ENCODE assay signal across 13 cellular contexts in genomic region chr17:2076461-2076984, GRCh38. TPM values are rescaled to one million over a fixed set of nuclear protein-coding genes. Genes with fewer than 3 reads are reported as not detected.
DNase-seq lines count a peak whose midpoint lies in the region; ATAC-seq and TF ChIP-seq lines count a peak whose summit lies in the region.
"Had no signal": no experiment of that assay in that cellular context is flagged by ENCODE, and none has a peak within 500 bp of the region (broad histone marks: within the 10 kb centered on the region; RNA-seq: fewer than 3 reads in every experiment).

No MANE protein-coding gene starts in this region.

- no peak overlapping the region for H2AFZ ChIP-seq in GM23248
- no peak overlapping the region for H2AFZ ChIP-seq in PC-3 (ENCODE audit: low read length)

- CTCF ChIA-PET in PC-3 (lab: Charles Lee) = no interaction called here

- POLR2A ChIA-PET in PC-3 (lab: Charles Lee; ENCODE audit: unreplicated experiment) = no interaction called here

- H3K79me2 ChIP-seq in GM23248 (ENCODE audit: insufficient read depth) = 0 out of 2 replicates have a peak, but pooled peaks cover 4% of the 10 kb centered on the region
- H3K79me2 ChIP-seq in PC-3 (ENCODE audit: low read length) = no peaks in the 10 kb centered on the region

- H3K4me1 Mint-ChIP-seq in stimulated activated naive B cell treated with anti-CD40 and anti-IgM and Interleukin-4, amounts not matched to agents 10 μg/mL and 1 μg/mL and 100 μg/mL, for 72 hours = peaks cover 25 to 46% of the 10 kb centered on the region in 2 donors
- peaks cover 2% of the 10 kb centered on the region for H3K4me1 Mint-ChIP-seq in activated T-cell treated with anti-CD3 and anti-CD28 coated beads, Interleukin-2, amount 50 U/mL, for 4 hours (ENCODE audit: low read depth)
- H3K4me1 Mint-ChIP-seq: activated T-helper 17 cell treated with anti-CD3 and anti-CD28 coated beads, Interleukin-2, amount 50 U/mL, for 72 hours had no signal

- BruUV-seq in PC-3 (replicated peaks; lab: Mats Ljungman, UMichigan) = no TSS peak

- H4K20me1 ChIP-seq in GM23248 (ENCODE audit: insufficient read depth) (no peaks in the 10 kb centered on the region), PC-3 (ENCODE audit: low read length) (no peaks in the 10 kb centered on the region)

- no peak for TF ChIP-seq EP300 in gastroesophageal sphincter (IDR thresholded peaks at IDR 0.05)

- no peak for TF ChIP-seq CTCF in gastroesophageal sphincter (IDR thresholded peaks at IDR 0.05)
- TF ChIP-seq CTCF in gastrocnemius medialis (IDR thresholded peaks at IDR 0.05 in 4 of 5, conservative IDR thresholded peaks at IDR 0.05 in 1 of 5) = no peak
- no peak for TF ChIP-seq CTCF in PC-3 (conservative IDR thresholded peaks at IDR 0.05; ENCODE audit: low read depth, low read length)

- H3K9me3 ChIP-seq in GM23248 (ENCODE audit: low read depth) = no peaks in the 10 kb centered on the region
- no peaks in the 10 kb centered on the region for H3K9me3 ChIP-seq in gastroesophageal sphincter
- no peaks in the 10 kb centered on the region for H3K9me3 ChIP-seq in gastrocnemius medialis
- H3K9me3 ChIP-seq in PC-3 (ENCODE audit: low read length) = no peaks in the 10 kb centered on the region
- H3K9me3 ChIP-seq: Caco-2, mucosa of descending colon had no signal

- H3K4me3 Mint-ChIP-seq in stimulated activated naive B cell treated with anti-CD40 and anti-IgM and Interleukin-4, amounts not matched to agents 10 μg/mL and 1 μg/mL and 100 μg/mL, for 72 hours = no peak overlapping the region
- H3K4me3 Mint-ChIP-seq in activated T-cell treated with anti-CD3 and anti-CD28 coated beads, Interleukin-2, amount 50 U/mL, for 4 hours = no peak overlapping the region
- H3K4me3 Mint-ChIP-seq: activated T-helper 17 cell treated with anti-CD3 and anti-CD28 coated beads, Interleukin-2, amount 50 U/mL, for 72 hours had no signal

- no peaks in the 10 kb centered on the region for H3K9me2 ChIP-seq in GM23248 (ENCODE audit: insufficient read depth)
- no peaks in the 10 kb centered on the region for H3K9me2 ChIP-seq in PC-3 (replicated peaks; ENCODE audit: low read length)

- DNase-seq in GM23248 (no peak), RPMI7951 (ENCODE audit: low read depth) (peak; percentile 96), gastrocnemius medialis (no peak), PC-3 (no peak), NCI-H2196 treated with DMSO at 0.1 percent for 48 hours (lab: John Stamatoyannopoulos, UW; ENCODE audit: unreplicated experiment) (no peak)
- DNase-seq in stimulated activated naive B cell treated with anti-CD40 and anti-IgM and Interleukin-4, amounts not matched to agents 10 μg/mL and 1 μg/mL and 100 μg/mL, for 72 hours = no peak
- no peak for DNase-seq in activated T-cell treated with anti-CD3 and anti-CD28 coated beads, Interleukin-2, amount 50 U/mL, for 4 hours
- DNase-seq: Caco-2; cerebellar nuclear complex; stimulated activated naive CD4-positive, alpha-beta T cell treated with Interleukin-2 at 50 U/mL for 16 hours had no signal

- intact Hi-C loops in gastrocnemius medialis (cut with DNase I; ENCODE audit: low total_unique reads) (no loop called here), PC-3 (cut with micrococcal nuclease) (no loop called here)

- H3K4me1 ChIP-seq in GM23248 (ENCODE audit: insufficient read depth) = peaks cover 18% of the 10 kb centered on the region
- peaks cover 0 to 50% (median 30%) of the 10 kb centered on the region in 3 donors for H3K4me1 ChIP-seq in gastroesophageal sphincter
- peaks cover 34 to 52% of the 10 kb centered on the region in 2 donors for H3K4me1 ChIP-seq in gastrocnemius medialis
- peaks cover 17% of the 10 kb centered on the region for H3K4me1 ChIP-seq in PC-3 (ENCODE audit: insufficient read depth, low read length)

- peaks cover 0 to 2% of the 10 kb centered on the region in 2 donors for H3K9me3 Mint-ChIP-seq in stimulated activated naive B cell treated with anti-CD40 and anti-IgM and Interleukin-4, amounts not matched to agents 10 μg/mL and 1 μg/mL and 100 μg/mL, for 72 hours
- no peaks in the 10 kb centered on the region for H3K9me3 Mint-ChIP-seq in activated T-cell treated with anti-CD3 and anti-CD28 coated beads, Interleukin-2, amount 50 U/mL, for 4 hours
- H3K9me3 Mint-ChIP-seq: activated T-helper 17 cell treated with anti-CD3 and anti-CD28 coated beads, Interleukin-2, amount 50 U/mL, for 72 hours had no signal

- H3K27me3 Mint-ChIP-seq in stimulated activated naive B cell treated with anti-CD40 and anti-IgM and Interleukin-4, amounts not matched to agents 10 μg/mL and 1 μg/mL and 100 μg/mL, for 72 hours = no peaks in the 10 kb centered on the region
- H3K27me3 Mint-ChIP-seq in activated T-cell treated with anti-CD3 and anti-CD28 coated beads, Interleukin-2, amount 50 U/mL, for 4 hours (ENCODE audit: low read depth) = no peaks in the 10 kb centered on the region
- H3K27me3 Mint-ChIP-seq: activated T-helper 17 cell treated with anti-CD3 and anti-CD28 coated beads, Interleukin-2, amount 50 U/mL, for 72 hours had no signal

- TF ChIP-seq POLR2A in gastroesophageal sphincter (IDR thresholded peaks at IDR 0.05) (no peak), gastrocnemius medialis (IDR thresholded peaks at IDR 0.05) (no peak)

- H3K36me3 ChIP-seq in GM23248 (ENCODE audit: low read depth) (peaks cover 6% of the 10 kb centered on the region; the same call in 1 of the 2 replicates), gastroesophageal sphincter (peaks cover 0 to 79% of the 10 kb centered on the region in 2 donors), gastrocnemius medialis (peaks cover 0 to 13% of the 10 kb centered on the region in 2 donors), PC-3 (ENCODE audit: low read depth, low read length) (no peaks in the 10 kb centered on the region)

- no peak overlapping the region for H3K4me2 ChIP-seq in GM23248 (ENCODE audit: unreplicated experiment)
- H3K4me2 ChIP-seq in PC-3 (ENCODE audit: low read length) = no peak overlapping the region

- H3K27me3 ChIP-seq in GM23248 (replicated peaks; ENCODE audit: insufficient read depth) (no peaks in the 10 kb centered on the region), gastroesophageal sphincter (no peaks in the 10 kb centered on the region), gastrocnemius medialis (no peaks in the 10 kb centered on the region), PC-3 (ENCODE audit: low read length) (no peaks in the 10 kb centered on the region)

- in situ Hi-C loops in GM23248 (cut with MboI) = no loop called here
- in situ Hi-C loops in gastrocnemius medialis (cut with MboI; ENCODE audit: low sequenced_read_pairs in 4 of 4) = no loop called here

- 0 out of 2 replicates have a peak overlapping the region, but pooled peaks have one; percentile 45 for H3K27ac ChIP-seq in GM23248
- peak overlapping the region in 3 of 4 donors; percentile 73 to 80 (median 78) for H3K27ac ChIP-seq in gastroesophageal sphincter
- H3K27ac ChIP-seq in gastrocnemius medialis = peak overlapping the region; percentile 72 to 82 (median 80)
- no peak overlapping the region for H3K27ac ChIP-seq in PC-3 (ENCODE audit: low read length)

- H3K9ac ChIP-seq in GM23248 (peak overlapping the region; percentile 37; the same call in 1 of the 2 replicates), PC-3 (ENCODE audit: low read length) (no peak overlapping the region)

- H3F3A ChIP-seq in GM23248 (ENCODE audit: insufficient read depth) (peaks cover 9% of the 10 kb centered on the region), PC-3 (ENCODE audit: low read length, unreplicated experiment) (no peaks in the 10 kb centered on the region)

- ATAC-seq in gastroesophageal sphincter = no peak
- ATAC-seq in gastrocnemius medialis = no peak
- ATAC-seq in stimulated activated naive B cell treated with anti-CD40 and anti-IgM and Interleukin-4, amounts not matched to agents 10 μg/mL and 1 μg/mL and 100 μg/mL, for 72 hours (replicated peaks) = no peak
- no peak for ATAC-seq in PC-3
- no peak for ATAC-seq in activated T-cell treated with anti-CD3 and anti-CD28 coated beads, Interleukin-2, amount 50 U/mL, for 4 hours
- ATAC-seq: activated T-helper 17 cell treated with anti-CD3 and anti-CD28 coated beads, Interleukin-2, amount 50 U/mL, for 72 hours had no signal

- H3K4me3 ChIP-seq in GM23248 (no peak overlapping the region), gastroesophageal sphincter (no peak overlapping the region), gastrocnemius medialis (no peak overlapping the region), PC-3 (ENCODE audit: low read length) (no peak overlapping the region)
- H3K4me3 ChIP-seq: mucosa of descending colon had no signal

- peaks cover 42 to 65% of the 10 kb centered on the region in 2 donors for H3K36me3 Mint-ChIP-seq in stimulated activated naive B cell treated with anti-CD40 and anti-IgM and Interleukin-4, amounts not matched to agents 10 μg/mL and 1 μg/mL and 100 μg/mL, for 72 hours
- H3K36me3 Mint-ChIP-seq in activated T-cell treated with anti-CD3 and anti-CD28 coated beads, Interleukin-2, amount 50 U/mL, for 4 hours (ENCODE audit: insufficient read depth) = peaks cover 43% of the 10 kb centered on the region

- WGBS in GM23248 (ENCODE audit: low coverage in 1 of 2, low lambda C conversion rate in 2 of 2, missing lambda C conversion rate in 2 of 2), 2 experiments = 71 to 73% methylated on average over 12 of the region's 12 CpGs
- WGBS in gastroesophageal sphincter (ENCODE audit: low coverage in 1 of 2), 2 donors = 35 to 60% methylated on average over 5 to 6 of the region's 12 CpGs

- H3K27ac Mint-ChIP-seq in stimulated activated naive B cell treated with anti-CD40 and anti-IgM and Interleukin-4, amounts not matched to agents 10 μg/mL and 1 μg/mL and 100 μg/mL, for 72 hours = no peak overlapping the region
- H3K27ac Mint-ChIP-seq: activated T-helper 17 cell treated with anti-CD3 and anti-CD28 coated beads, Interleukin-2, amount 50 U/mL, for 72 hours had no signal

RNA-seq across cellular contexts. Expression of gene HIC1, which starts 21.6 kb away (rescaled TPM):
- total RNA-seq in GM23248 (2014; rRNA removed; shearing (Covaris generic)) = 35.0 and 59.8 TPM in 2 replicates
- polyA plus RNA-seq in GM23248 (2016; fragmentation: Nextera tagmentation; extraction: Ambion mirVana) = 1.6 TPM in 2 replicates
- total RNA-seq in RPMI7951 (2014; rRNA removed; shearing (Covaris generic)) = 4.6 and 14.2 TPM in 2 replicates
- total RNA-seq in gastroesophageal sphincter (10 to 100 TPM; 32.8 to 56.2 (median 41.6) TPM), gastrocnemius medialis (1 to 10 TPM; 4.6 to 9.6 (median 6.9) TPM), PC-3 (2014; rRNA removed) (2.0 and 4.4 TPM in 2 replicates)
- total RNA-seq in activated T-cell treated with anti-CD3 and anti-CD28 coated beads, Interleukin-2, amount 50 U/mL, for 4 hours = 10 to 100 TPM; 18.9 to 60.9 (median 31.5) TPM

RNA-seq across cellular contexts. Expression of gene OVCA2, which starts 34.7 kb away (rescaled TPM):
- 67.3 and 92.0 TPM in 2 replicates for total RNA-seq in GM23248 (2014; rRNA removed; shearing (Covaris generic))
- 63.5 and 66.1 TPM in 2 replicates for polyA plus RNA-seq in GM23248 (2016; fragmentation: Nextera tagmentation; extraction: Ambion mirVana)
- 67.5 and 69.9 TPM in 2 replicates for total RNA-seq in RPMI7951 (2014; rRNA removed; shearing (Covaris generic))
- total RNA-seq in gastroesophageal sphincter = 10 to 100 TPM; 19.6 to 40.3 (median 36.5) TPM
- 10 to 100 TPM; 12.6 to 50.2 (median 34.4) TPM for total RNA-seq in gastrocnemius medialis
- total RNA-seq in PC-3 (2014; rRNA removed) = 45.7 and 58.6 TPM in 2 replicates
- total RNA-seq in activated T-cell treated with anti-CD3 and anti-CD28 coated beads, Interleukin-2, amount 50 U/mL, for 4 hours = 10 to 100 TPM; 67.7 to 74.4 (median 70.7) TPM

RNA-seq across cellular contexts. Expression of gene DPH1, which starts 46.6 kb away (rescaled TPM):
- 51.2 and 58.1 TPM in 2 replicates for total RNA-seq in GM23248 (2014; rRNA removed; shearing (Covaris generic))
- 41.1 and 41.2 TPM in 2 replicates for polyA plus RNA-seq in GM23248 (2016; fragmentation: Nextera tagmentation; extraction: Ambion mirVana)
- total RNA-seq in RPMI7951 (2014; rRNA removed; shearing (Covaris generic)) = 12.1 and 16.3 TPM in 2 replicates
- total RNA-seq in gastroesophageal sphincter (10 to 100 TPM; 29.9 to 35.6 (median 34.0) TPM), gastrocnemius medialis (10 to 100 TPM; 47.2 to 59.9 (median 57.7) TPM), PC-3 (2014; rRNA removed) (47.9 and 57.4 TPM in 2 replicates)
- total RNA-seq in activated T-cell treated with anti-CD3 and anti-CD28 coated beads, Interleukin-2, amount 50 U/mL, for 4 hours = 10 to 100 TPM; 56.6 to 59.9 (median 58.5) TPM

RNA-seq across cellular contexts. Expression of gene RTN4RL1, which starts 51.4 kb away (rescaled TPM):
- 0.22 TPM in 1 of 2 replicates, not detected in the other for total RNA-seq in GM23248 (2014; rRNA removed; shearing (Covaris generic))
- not detected in 2 replicates for polyA plus RNA-seq in GM23248 (2016; fragmentation: Nextera tagmentation; extraction: Ambion mirVana)
- 7.6 and 8.8 TPM in 2 replicates for total RNA-seq in RPMI7951 (2014; rRNA removed; shearing (Covaris generic))
- total RNA-seq in gastroesophageal sphincter = under 1 TPM in 3 of 4 donors, not detected in 1; 0.58 to 0.81 (median 0.72) TPM
- total RNA-seq in gastrocnemius medialis = 1 to 10 TPM in 2 of 4 donors, under 1 TPM in 2; 0.31 to 1.7 (median 1.2) TPM
- total RNA-seq in PC-3 (2014; rRNA removed) = 6.9 and 7.9 TPM in 2 replicates
- 1 to 10 TPM; 1.0 to 2.5 (median 2.0) TPM for total RNA-seq in activated T-cell treated with anti-CD3 and anti-CD28 coated beads, Interleukin-2, amount 50 U/mL, for 4 hours
